Comparison of ENCODE assay signal across 22 cellular contexts in the genomic region with DNA sequence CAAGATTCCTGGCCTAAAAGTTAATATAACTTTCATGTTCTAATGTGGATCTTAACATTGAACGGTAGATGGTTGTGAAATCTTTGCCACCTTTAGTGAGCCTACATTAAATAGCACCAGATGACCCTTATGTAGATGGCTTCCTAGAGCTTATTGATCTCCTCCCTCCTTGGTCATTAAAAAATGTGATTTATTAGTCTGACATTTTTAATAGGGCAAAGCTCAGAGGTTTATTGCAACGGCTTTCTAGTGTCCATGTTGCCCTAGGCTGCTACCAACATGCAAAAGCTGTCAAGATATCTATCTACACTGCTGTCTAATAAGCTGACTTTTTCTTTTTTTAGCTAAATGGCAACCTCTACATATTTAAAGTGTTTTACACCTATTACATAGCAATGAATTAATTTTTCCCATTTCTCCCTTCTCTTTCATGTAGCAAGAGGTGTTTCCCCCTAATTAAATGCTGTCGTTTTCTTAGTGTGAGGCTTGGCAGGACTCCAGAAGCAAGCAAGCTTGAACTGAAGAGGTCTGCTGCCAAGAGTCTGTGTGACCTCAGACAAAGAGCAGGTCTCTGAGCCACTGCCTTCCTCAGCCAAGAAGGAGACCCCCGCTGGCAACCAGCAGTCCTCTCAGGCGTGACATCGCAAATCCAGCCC.
A peak's percentile ranks its signal among the peaks of the same experiment; 100 is the strongest.
DNase-seq lines count a peak whose midpoint lies in the region; ATAC-seq and TF ChIP-seq lines count a peak whose summit lies in the region.
"Had no signal": no experiment of that assay in that cellular context is flagged by ENCODE, and none has a peak within 500 bp of the region (broad histone marks: within the 10 kb centered on the region; RNA-seq: fewer than 3 reads in every experiment).

No MANE protein-coding gene starts in this region.

- no peaks in the 10 kb centered on the region for H3K36me3 Mint-ChIP-seq in activated CD8-positive, alpha-beta memory T cell treated with anti-CD3 and anti-CD28 coated beads, Interleukin-2, amount 10 ng/mL, durations not matched to agents 7 days and 5 days
- H3K36me3 Mint-ChIP-seq: CD8-positive, alpha-beta memory T cell; memory B cell had no signal

- H3K27me3 ChIP-seq in cardiac muscle cell (no peaks in the 10 kb centered on the region), uterus (no peaks in the 10 kb centered on the region)
- H3K27me3 ChIP-seq: gastroesophageal sphincter had no signal

- TF ChIP-seq CTCF in cardiac muscle cell (IDR thresholded peaks at IDR 0.05; ENCODE audit: low read depth, low read length) = no peak
- no peak for TF ChIP-seq CTCF in VCaP (conservative IDR thresholded peaks at IDR 0.05)
- TF ChIP-seq CTCF in uterus (IDR thresholded peaks at IDR 0.05) = no peak

- TF ChIP-seq POLR2A in uterus (IDR thresholded peaks at IDR 0.05) = no peak

- no peaks in the 10 kb centered on the region for H3K4me1 Mint-ChIP-seq in activated CD8-positive, alpha-beta memory T cell treated with anti-CD3 and anti-CD28 coated beads, Interleukin-2, amount 10 ng/mL, durations not matched to agents 7 days and 5 days
- H3K4me1 Mint-ChIP-seq: CD8-positive, alpha-beta memory T cell; memory B cell had no signal

- H3K4me1 ChIP-seq in cardiac muscle cell (ENCODE audit: low read depth) = peaks cover 12% of the 10 kb centered on the region
- no peaks in the 10 kb centered on the region for H3K4me1 ChIP-seq in uterus
- H3K4me1 ChIP-seq: gastroesophageal sphincter, HAP-1 had no signal

- H3K4me3 ChIP-seq in cardiac muscle cell (no peak overlapping the region), uterus (no peak overlapping the region)
- H3K4me3 ChIP-seq: gastroesophageal sphincter, HAP-1 had no signal

- CTCF ChIA-PET in activated CD8-positive, alpha-beta memory T cell treated with anti-CD3 and anti-CD28 coated beads, Interleukin-2, amount 10 ng/mL, durations not matched to agents 7 days and 5 days (lab: Charles Lee) = no interaction called here

- no peak overlapping the region for H3K27ac Mint-ChIP-seq in activated CD8-positive, alpha-beta memory T cell treated with anti-CD3 and anti-CD28 coated beads, Interleukin-2, amount 10 ng/mL, durations not matched to agents 7 days and 5 days
- H3K27ac Mint-ChIP-seq: activated CD8-positive, alpha-beta T cell treated with anti-CD3 and anti-CD28 coated beads, Interleukin-2, amount 10 ng/mL, durations not matched to agents 7 days and 5 days; activated T-helper 1 cell treated with anti-CD3 and anti-CD28 coated beads, Interleukin-12 subunit alpha, Interleukin-12 subunit beta, Interleukin-2, Interleukin-4 antibody, amounts not matched to agents 30 ng/mL and 10 ng/mL and 1 ng/mL, durations not matched to agents 14 hours and 24 hours and 36 hours; CD8-positive, alpha-beta memory T cell; memory B cell had no signal

- DNase-seq in cardiac muscle cell (ENCODE audit: low read depth in 1 of 2, low spot score in 1 of 2) (peak; percentile 22 to 37), cardiac septum (ENCODE audit: low spot score) (no peak), inferior parietal cortex (ENCODE audit: extremely low spot score) (peak; percentile 3), uterus (no peak), NCI-H345 treated with DMSO at 0.1 percent for 48 hours (lab: John Stamatoyannopoulos, UW; ENCODE audit: unreplicated experiment) (no peak)
- DNase-seq in activated CD8-positive, alpha-beta memory T cell treated with anti-CD3 and anti-CD28 coated beads, Interleukin-2, amount 10 ng/mL, durations not matched to agents 7 days and 5 days = no peak
- DNase-seq: activated CD8-positive, alpha-beta T cell treated with anti-CD3 and anti-CD28 coated beads, Interleukin-2, amount 10 ng/mL, durations not matched to agents 7 days and 5 days; CD8-positive, alpha-beta memory T cell; GDM1; MM.1S; NCI-H2081; NCI-H82; retina; RPMI8226; WERI-Rb-1 had no signal

- H3K36me3 ChIP-seq in cardiac muscle cell = no peaks in the 10 kb centered on the region
- no peaks in the 10 kb centered on the region for H3K36me3 ChIP-seq in uterus
- H3K36me3 ChIP-seq: gastroesophageal sphincter, HAP-1, WERI-Rb-1 had no signal

- no peaks in the 10 kb centered on the region for H3K9me3 Mint-ChIP-seq in activated CD8-positive, alpha-beta memory T cell treated with anti-CD3 and anti-CD28 coated beads, Interleukin-2, amount 10 ng/mL, durations not matched to agents 7 days and 5 days (ENCODE audit: low read depth)
- H3K9me3 Mint-ChIP-seq: activated T-helper 1 cell treated with anti-CD3 and anti-CD28 coated beads, Interleukin-12 subunit alpha, Interleukin-12 subunit beta, Interleukin-2, Interleukin-4 antibody, amounts not matched to agents 30 ng/mL and 10 ng/mL and 1 ng/mL, durations not matched to agents 14 hours and 24 hours and 36 hours; CD8-positive, alpha-beta memory T cell; memory B cell; neural crest cell had no signal

- H3K27ac ChIP-seq in cardiac muscle cell (no peak overlapping the region), VCaP (0 out of 2 replicates have a peak overlapping the region, but pooled peaks have one; percentile 6), uterus (peak overlapping the region; percentile 45 to 69)
- H3K27ac ChIP-seq: gastroesophageal sphincter, WERI-Rb-1 had no signal

- no peak for ATAC-seq in GM19467 (IDR thresholded peaks at IDR 0.05; ENCODE audit: unreplicated experiment)
- no peak for ATAC-seq in activated CD8-positive, alpha-beta memory T cell treated with anti-CD3 and anti-CD28 coated beads, Interleukin-2, amount 10 ng/mL, durations not matched to agents 7 days and 5 days
- ATAC-seq: activated CD8-positive, alpha-beta T cell treated with anti-CD3 and anti-CD28 coated beads, Interleukin-2, amount 10 ng/mL, durations not matched to agents 7 days and 5 days; gastroesophageal sphincter had no signal

- intact Hi-C loops in cardiac septum (cut with DNase I) (no loop called here), uterus (cut with DNase I; ENCODE audit: low total_unique reads) (no loop called here)

- no peaks in the 10 kb centered on the region for H3K27me3 Mint-ChIP-seq in activated CD8-positive, alpha-beta memory T cell treated with anti-CD3 and anti-CD28 coated beads, Interleukin-2, amount 10 ng/mL, durations not matched to agents 7 days and 5 days

- no peak overlapping the region for H3K4me3 Mint-ChIP-seq in activated CD8-positive, alpha-beta memory T cell treated with anti-CD3 and anti-CD28 coated beads, Interleukin-2, amount 10 ng/mL, durations not matched to agents 7 days and 5 days
- H3K4me3 Mint-ChIP-seq: activated CD8-positive, alpha-beta T cell treated with anti-CD3 and anti-CD28 coated beads, Interleukin-2, amount 10 ng/mL, durations not matched to agents 7 days and 5 days; activated T-helper 1 cell treated with anti-CD3 and anti-CD28 coated beads, Interleukin-12 subunit alpha, Interleukin-12 subunit beta, Interleukin-2, Interleukin-4 antibody, amounts not matched to agents 30 ng/mL and 10 ng/mL and 1 ng/mL, durations not matched to agents 14 hours and 24 hours and 36 hours; CD8-positive, alpha-beta memory T cell; memory B cell; neural crest cell had no signal

- H3K9me3 ChIP-seq in cardiac muscle cell (ENCODE audit: low read depth) = no peaks in the 10 kb centered on the region
- no peaks in the 10 kb centered on the region for H3K9me3 ChIP-seq in uterus
- H3K9me3 ChIP-seq: gastroesophageal sphincter, HAP-1 had no signal

Comparison
In these comparisons a context has a peak if more than half of its experiments do, and no peak if none do; other contexts are left out.
1. DNase-seq: peak in cardiac muscle cell (2 of 2) and inferior parietal cortex (single experiment); none in cardiac septum (single experiment), uterus (0 of 2), activated CD8-positive, alpha-beta memory T cell treated with anti-CD3 and anti-CD28 coated beads, Interleukin-2, amount 10 ng/mL, durations not matched to agents 7 days and 5 days (single experiment) and NCI-H345 treated with DMSO at 0.1 percent for 48 hours (single experiment).